23 cellular contexts compared by ENCODE assay signal in the genomic region with DNA sequence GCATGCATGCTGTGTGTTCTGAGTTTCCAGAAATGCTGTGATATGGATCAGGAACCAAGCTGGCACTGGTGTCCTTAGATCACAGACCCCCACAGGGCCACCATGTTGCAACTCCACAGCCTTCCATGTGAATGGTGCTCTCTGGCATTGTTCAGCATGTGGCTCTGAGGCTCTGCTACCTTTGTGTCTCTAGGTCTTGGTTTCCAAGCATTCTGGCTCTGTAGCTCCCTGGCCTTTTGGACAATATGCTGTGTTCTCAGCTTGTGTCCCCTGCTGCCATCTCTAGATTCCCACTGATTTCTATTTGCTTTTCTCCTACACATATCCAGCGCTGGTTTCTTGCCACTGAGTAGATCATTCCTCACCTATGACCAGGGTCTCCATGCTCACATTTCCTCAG.
"Had no signal": no experiment of that assay in that cellular context is flagged by ENCODE, and none has a peak within 500 bp of the region (broad histone marks: within the 10 kb centered on the region; RNA-seq: fewer than 3 reads in every experiment).

No MANE protein-coding gene starts in this region.

- H3K27me3 ChIP-seq: foreskin keratinocyte, ovary had no signal

- H3K4me1 ChIP-seq: foreskin keratinocyte, prostate gland had no signal

- H3K36me3 Mint-ChIP-seq: T-cell had no signal

- H3K4me3 Mint-ChIP-seq: activated CD8-positive, alpha-beta T cell treated with anti-CD3 and anti-CD28 coated beads, Interleukin-2, amount 10 ng/mL, durations not matched to agents 7 days and 5 days; activated naive CD8-positive, alpha-beta T cell treated with anti-CD3 and anti-CD28 coated beads, Interleukin-2, amount 50 U/mL, for 24 hours; activated T-helper 1 cell treated with anti-CD3 and anti-CD28 coated beads, Interleukin-12 subunit alpha, Interleukin-12 subunit beta, Interleukin-2, Interleukin-4 antibody, amounts not matched to agents 30 ng/mL and 10 ng/mL and 1 ng/mL, durations not matched to agents 14 hours and 24 hours and 36 hours; T-cell had no signal

- H3K9me3 Mint-ChIP-seq: activated naive CD8-positive, alpha-beta T cell treated with anti-CD3 and anti-CD28 coated beads, Interleukin-2, amount 50 U/mL, for 24 hours; activated T-helper 1 cell treated with anti-CD3 and anti-CD28 coated beads, Interleukin-12 subunit alpha, Interleukin-12 subunit beta, Interleukin-2, Interleukin-4 antibody, amounts not matched to agents 30 ng/mL and 10 ng/mL and 1 ng/mL, durations not matched to agents 14 hours and 24 hours and 36 hours; naive B cell; T-cell had no signal

- H3K4me3 ChIP-seq: cardiac muscle cell, ovary, prostate gland, upper lobe of right lung had no signal

- H3K27ac ChIP-seq: cardiac muscle cell, foreskin keratinocyte, neutrophil, ovary, prostate gland, upper lobe of right lung, WERI-Rb-1 had no signal

- H3K36me3 ChIP-seq: cardiac muscle cell, neutrophil, ovary, prostate gland, upper lobe of right lung had no signal

- H3K9me3 ChIP-seq: neutrophil, ovary, prostate gland, upper lobe of right lung had no signal

- H3K27ac Mint-ChIP-seq: activated CD8-positive, alpha-beta T cell treated with anti-CD3 and anti-CD28 coated beads, Interleukin-2, amount 10 ng/mL, durations not matched to agents 7 days and 5 days; activated naive CD8-positive, alpha-beta T cell treated with anti-CD3 and anti-CD28 coated beads, Interleukin-2, amount 50 U/mL, for 24 hours; activated T-helper 1 cell treated with anti-CD3 and anti-CD28 coated beads, Interleukin-12 subunit alpha, Interleukin-12 subunit beta, Interleukin-2, Interleukin-4 antibody, amounts not matched to agents 30 ng/mL and 10 ng/mL and 1 ng/mL, durations not matched to agents 14 hours and 24 hours and 36 hours had no signal

- ATAC-seq: activated CD8-positive, alpha-beta T cell treated with anti-CD3 and anti-CD28 coated beads, Interleukin-2, amount 10 ng/mL, durations not matched to agents 7 days and 5 days; activated naive CD8-positive, alpha-beta T cell treated with anti-CD3 and anti-CD28 coated beads, Interleukin-2, amount 50 U/mL, for 24 hours; foreskin keratinocyte; left cardiac atrium; stimulated activated naive CD8-positive, alpha-beta T cell treated with anti-CD3 and anti-CD28 coated beads, Interleukin-15, Interleukin-2, amounts not matched to agents 100 U/mL and 50 U/mL, for 24 hours; T-cell; upper lobe of right lung had no signal

- DNase-seq: activated CD4-positive, alpha-beta T cell treated with anti-CD3 and anti-CD28 coated beads for 1 hour; activated CD4-positive, alpha-beta T cell treated with anti-CD3 and anti-CD28 coated beads, Interleukin-2, amount 50 U/mL, for 1 hour; activated CD8-positive, alpha-beta T cell treated with anti-CD3 and anti-CD28 coated beads, Interleukin-2, amount 10 ng/mL, durations not matched to agents 7 days and 5 days; activated gamma-delta T cell; activated naive CD4-positive, alpha-beta T cell treated with anti-CD3 and anti-CD28 coated beads, Interleukin-2, amount 50 U/mL, for 16 hours; activated naive CD8-positive, alpha-beta T cell treated with anti-CD3 and anti-CD28 coated beads, Interleukin-2, amount 50 U/mL, for 24 hours; dermis blood vessel endothelial cell; effector CD8-positive, alpha-beta T cell; foreskin keratinocyte; hypothalamus; left cardiac atrium; naive B cell; ovary; stimulated activated CD4-positive, alpha-beta T cell treated with anti-CD3 and anti-CD28 coated beads, Interleukin-12 subunit alpha, Interleukin-12 subunit beta, amount 100 ng/mL, for 4 hours; stimulated activated CD4-positive, alpha-beta T cell treated with anti-CD3 and anti-CD28 coated beads, Interleukin-4, amount 100 ng/mL, for 4 hours; stimulated activated naive CD8-positive, alpha-beta T cell treated with anti-CD3 and anti-CD28 coated beads, Interleukin-15, Interleukin-2, amounts not matched to agents 100 U/mL and 50 U/mL, for 24 hours; T-cell; upper lobe of right lung had no signal
